ENCODE assay signal across 1 cellular context in genomic region chr17:67578058-67578457, GRCh38.
TF ChIP-seq lines count a peak whose summit lies in the region.

No MANE protein-coding gene starts in this region.

TF ChIP-seq in HepG2, 621 proteins besides CTCF, POLR2A, EP300 and RAD21 (continued from another document):
- TF ChIP-seq ZNF407 (CRISPR knock-in tag; IDR thresholded peaks at IDR 0.05; ENCODE audit: not compliant biosample characterization): no peak
- TF ChIP-seq GMEB1 (CRISPR knock-in tag; IDR thresholded peaks at IDR 0.05; ENCODE audit: borderline replicate concordance): no peak
- TF ChIP-seq MXD1 (CRISPR knock-in tag; IDR thresholded peaks at IDR 0.05): no peak
- no peak for TF ChIP-seq ZNF781 (CRISPR knock-in tag; IDR thresholded peaks at IDR 0.05; ENCODE audit: borderline replicate concordance, not compliant biosample characterization)
- TF ChIP-seq HES4 (CRISPR knock-in tag; IDR thresholded peaks at IDR 0.05; ENCODE audit: borderline replicate concordance): no peak
- no peak for TF ChIP-seq NR2F6 (IDR thresholded peaks at IDR 0.05)
- no peak for TF ChIP-seq NR2F6 (CRISPR knock-in tag; IDR thresholded peaks at IDR 0.05)
- TF ChIP-seq HMGXB4 (CRISPR knock-in tag; IDR thresholded peaks at IDR 0.05; ENCODE audit: borderline replicate concordance in 1 of 2, low read depth in 1 of 2): no peak
- no peak for TF ChIP-seq ZNF264 (CRISPR knock-in tag; IDR thresholded peaks at IDR 0.05)
- no peak for TF ChIP-seq CSRNP2 (CRISPR knock-in tag; conservative IDR thresholded peaks at IDR 0.05; ENCODE audit: low read depth)
- TF ChIP-seq IRF1 (CRISPR knock-in tag; IDR thresholded peaks at IDR 0.05; ENCODE audit: low read depth): no peak
- TF ChIP-seq SIN3A (IDR thresholded peaks at IDR 0.05; ENCODE audit: borderline replicate concordance, low read depth, low read length): no peak
- TF ChIP-seq NFE2 (CRISPR knock-in tag; IDR thresholded peaks at IDR 0.05): no peak
- TF ChIP-seq STAT6 (CRISPR knock-in tag; IDR thresholded peaks at IDR 0.05; ENCODE audit: borderline replicate concordance): no peak
- TF ChIP-seq ARID5B (CRISPR knock-in tag; IDR thresholded peaks at IDR 0.05): no peak
TF ChIP-seq in HepG2: peak in this region for 0.
